Comparison of ENCODE assay signal across 1 cellular context in genomic region chr3:40463579-40463978, GRCh38.
TF ChIP-seq lines count a peak whose summit lies in the region.

No MANE protein-coding gene starts in this region.

TF ChIP-seq in HepG2, 621 proteins besides CTCF, POLR2A, EP300 and RAD21:
- no peak for TF ChIP-seq HOXA9 (CRISPR knock-in tag; IDR thresholded peaks at IDR 0.05; ENCODE audit: borderline replicate concordance)
- TF ChIP-seq FLYWCH1 (CRISPR knock-in tag; IDR thresholded peaks at IDR 0.05) = no peak
- no peak for TF ChIP-seq TBL1XR1 (IDR thresholded peaks at IDR 0.05; ENCODE audit: borderline replicate concordance, low read length, partially characterized antibody)
- no peak for TF ChIP-seq ZNF512B (CRISPR knock-in tag; IDR thresholded peaks at IDR 0.05; ENCODE audit: borderline replicate concordance)
- peak; percentile 46; the same call in 1 of the 2 replicates for TF ChIP-seq POLR2AphosphoS5 (IDR thresholded peaks at IDR 0.05; ENCODE audit: low read depth, low read length)
- TF ChIP-seq ZBTB2 (CRISPR knock-in tag; IDR thresholded peaks at IDR 0.05; ENCODE audit: low read depth) = no peak
- TF ChIP-seq SSRP1 (CRISPR knock-in tag; IDR thresholded peaks at IDR 0.05) = peak; percentile 69; the same call in 1 of the 2 replicates
TF ChIP-seq in HepG2: peak in this region for 2.
